In the genomic region with DNA sequence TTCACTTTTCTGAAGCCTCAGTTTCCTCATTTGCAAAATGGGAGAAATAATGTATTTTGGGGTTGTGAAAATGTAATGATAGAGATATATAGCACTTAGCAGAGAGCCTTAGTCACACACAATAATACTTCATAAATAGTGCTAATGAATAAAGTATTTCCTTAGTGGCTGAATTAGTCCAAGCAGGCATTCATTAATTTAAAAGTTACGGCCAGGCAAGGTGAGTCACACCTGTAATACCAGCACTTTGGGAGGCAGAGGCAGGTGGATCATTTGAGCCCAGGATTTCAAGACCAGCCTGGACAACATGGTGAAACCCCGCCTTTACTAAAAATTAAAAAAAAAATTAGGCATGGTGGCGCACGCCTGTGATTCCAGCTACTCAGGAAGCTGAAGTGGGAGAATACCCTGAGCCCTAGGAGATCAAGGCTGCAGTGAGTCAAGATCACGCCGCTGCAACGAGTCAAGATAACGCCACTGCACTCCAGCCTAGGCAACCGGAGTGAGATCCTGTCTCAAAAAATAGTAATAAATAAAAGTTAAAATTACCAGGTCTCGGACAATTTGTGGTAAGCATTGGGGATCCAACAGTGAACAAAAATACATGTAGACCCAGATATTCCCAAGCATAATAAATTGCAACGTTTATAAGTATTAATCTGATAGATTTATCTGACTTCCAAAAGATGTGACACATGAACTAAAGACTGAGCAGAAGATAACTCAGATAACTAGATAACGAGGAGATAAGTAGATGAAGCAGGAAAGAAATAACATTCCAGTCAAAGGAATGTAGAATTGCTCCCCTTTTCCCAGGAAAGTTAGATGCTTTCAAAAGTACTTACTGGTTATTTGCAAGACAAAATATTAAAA, we compare ENCODE assay signal across 25 cellular contexts. TPM values are rescaled to one million over a fixed set of nuclear protein-coding genes. Genes with fewer than 3 reads are reported as not detected.
DNase-seq lines count a peak whose midpoint lies in the region; ATAC-seq, FAIRE-seq and TF ChIP-seq lines count a peak whose summit lies in the region.
"Had no signal": no experiment of that assay in that cellular context is flagged by ENCODE, and none has a peak within 500 bp of the region (broad histone marks: within the 10 kb centered on the region; RNA-seq: fewer than 3 reads in every experiment).

No MANE protein-coding gene starts in this region.

- TF ChIP-seq POLR2A in HepG2 (IDR thresholded peaks at IDR 0.05; ENCODE audit: insufficient read depth in 1 of 2, low read depth in 2 of 2, low read length in 2 of 2) (no peak), right lobe of liver (IDR thresholded peaks at IDR 0.05) (no peak), breast epithelium (IDR thresholded peaks at IDR 0.05) (no peak)

- peak overlapping the region; percentile 29; the same call in 1 of the 2 replicates for H3K4me2 ChIP-seq in HepG2 (ENCODE audit: low read depth, low read length)

- TF ChIP-seq EP300 in HepG2 (IDR thresholded peaks at IDR 0.05; ENCODE audit: low read depth in 2 of 2, low read length in 2 of 2) = no peak
- no peak for TF ChIP-seq EP300 in HepG2 (CRISPR knock-in tag; IDR thresholded peaks at IDR 0.05; ENCODE audit: borderline replicate concordance)

- POLR2A ChIA-PET in HepG2 (lab: Yijun Ruan, JAX) = interaction anchor here (0.7 to 3.9 kb wide), 6 partner anchors 29 to 869 kb away, joined by 3 to 43 read pairs (median 5); a partner anchor contains a TSS

- FAIRE-seq in HepG2 (lab: Jason Lieb, UNC) (no peak), small intestine (lab: Jason Lieb, UNC) (no peak)
- FAIRE-seq: D721Med had no signal

- ATAC-seq in HepG2 (no peak), right lobe of liver (no peak), natural killer cell (no peak), Right ventricle myocardium superior (ENCODE audit: poor library complexity) (no peak)
- ATAC-seq in effector memory CD8-positive, alpha-beta T cell (replicated peaks) = no peak
- ATAC-seq: activated CD8-positive, alpha-beta memory T cell treated with anti-CD3 and anti-CD28 coated beads, Interleukin-2, amount 10 ng/mL, durations not matched to agents 7 days and 5 days; activated T-cell treated with anti-CD3 and anti-CD28 coated beads, Interleukin-2, amount 50 U/mL, for 4 hours; left lung; T-helper 17 cell had no signal

- peak overlapping the region; percentile 100 for H3K27ac ChIP-seq in HepG2 (ENCODE audit: extremely low read length, insufficient read depth, low read length)
- H3K27ac ChIP-seq in right lobe of liver = peak overlapping the region in 1 of 3 donors; percentile 99
- peak overlapping the region; percentile 46 for H3K27ac ChIP-seq in brain microvascular endothelial cell
- no peak overlapping the region for H3K27ac ChIP-seq in breast epithelium
- no peak overlapping the region for H3K27ac ChIP-seq in small intestine (ENCODE audit: low read depth in 1 of 2, low read length in 1 of 2)

- H3K4me3 Mint-ChIP-seq in natural killer cell = peak overlapping the region; percentile 50
- H3K4me3 Mint-ChIP-seq in effector memory CD8-positive, alpha-beta T cell = peak overlapping the region in 1 of 2 donors; percentile 29

- H3K27ac Mint-ChIP-seq in natural killer cell = no peak overlapping the region
- no peak overlapping the region for H3K27ac Mint-ChIP-seq in effector memory CD8-positive, alpha-beta T cell

- DNase-seq in HepG2 (ENCODE audit: low spot score) (no peak), right lobe of liver (no peak), brain microvascular endothelial cell (peak; percentile 51), natural killer cell (no peak), breast epithelium (ENCODE audit: low spot score in 2 of 2) (no peak), small intestine (no peak), Right ventricle myocardium superior (no peak)
- no peak for DNase-seq in effector memory CD8-positive, alpha-beta T cell
- DNase-seq: activated CD8-positive, alpha-beta memory T cell treated with anti-CD3 and anti-CD28 coated beads, Interleukin-2, amount 10 ng/mL, durations not matched to agents 7 days and 5 days; activated gamma-delta T cell treated with Interleukin-2 at 50 U/mL for 16 hours; activated T-cell treated with anti-CD3 and anti-CD28 coated beads, Interleukin-2, amount 50 U/mL, for 4 hours; DND-41; GM23248; left lung; NCI-H1105; NCI-H187; NCI-H2171; NCI-H510A; nucleus accumbens; sigmoid colon; stimulated activated CD4-positive, alpha-beta T cell treated with anti-CD3 and anti-CD28 coated beads, Interleukin-4, amount 100 ng/mL, for 24 hours; T-helper 17 cell had no signal

- peaks cover 16% of the 10 kb centered on the region for H4K20me1 ChIP-seq in HepG2 (ENCODE audit: insufficient read depth, low read length)

- H3K36me3 ChIP-seq in HepG2 (replicated peaks in 1 of 2; ENCODE audit: control insufficient read depth in 1 of 2, insufficient read depth in 2 of 2, low read length in 2 of 2) (peaks cover 0 to 4% of the 10 kb centered on the region in 2 experiments; a peak in 1 of 5 replicates), right lobe of liver (no peaks in the 10 kb centered on the region), brain microvascular endothelial cell (replicated peaks) (no peaks in the 10 kb centered on the region), breast epithelium (no peaks in the 10 kb centered on the region), small intestine (ENCODE audit: control insufficient read depth in 2 of 2, insufficient read depth in 2 of 2, low read length in 2 of 2) (no peaks in the 10 kb centered on the region)
- H3K36me3 ChIP-seq: prostate gland, sigmoid colon had no signal

- H3K4me1 ChIP-seq in HepG2 (ENCODE audit: insufficient read depth, low read length) (peaks cover 31% of the 10 kb centered on the region), right lobe of liver (peaks cover 0 to 25% (median 2%) of the 10 kb centered on the region in 4 donors), breast epithelium (no peaks in the 10 kb centered on the region), small intestine (ENCODE audit: control insufficient read depth in 2 of 2, insufficient read depth in 1 of 2, low read depth in 1 of 2, low read length in 1 of 2) (peaks cover 0 to 7% of the 10 kb centered on the region in 2 donors)
- H3K4me1 ChIP-seq: prostate gland had no signal

- BruUV-seq in HepG2 (replicated peaks; lab: Mats Ljungman, UMichigan) = no TSS peak

- H3K79me2 ChIP-seq in HepG2 (ENCODE audit: insufficient read depth, low read length) = peaks cover 25% of the 10 kb centered on the region

- H3K9me3 ChIP-seq in HepG2 (ENCODE audit: low read length) (no peaks in the 10 kb centered on the region), right lobe of liver (no peaks in the 10 kb centered on the region), breast epithelium (no peaks in the 10 kb centered on the region), small intestine (ENCODE audit: control insufficient read depth, low read depth) (no peaks in the 10 kb centered on the region)
- H3K9me3 ChIP-seq: left lung, prostate gland, sigmoid colon had no signal

- intact Hi-C loops in HepG2 (cut with micrococcal nuclease; ENCODE audit: unreplicated experiment) (loop anchor here (5.0 to 10.0 kb wide), 8 partner anchors 113 to 1265 kb away; a partner anchor contains a TSS), right lobe of liver (cut with DNase I) (no loop called here), natural killer cell (cut with micrococcal nuclease) (loop anchor here (5.0 kb wide), 1 partner anchor 818 kb away; a partner anchor contains a TSS), breast epithelium (cut with DNase I; ENCODE audit: low total_unique reads) (no loop called here), Right ventricle myocardium superior (cut with DNase I) (loop anchor here (5.0 to 10.0 kb wide), 2 partner anchors 808 to 945 kb away; a partner anchor contains a TSS)

- TF ChIP-seq RAD21 in HepG2 (CRISPR knock-in tag; IDR thresholded peaks at IDR 0.05) = no peak

- in situ Hi-C loops in HepG2 (cut with HindIII; ENCODE audit: extremely low pct_ligation_motif_present, low pct_unique_long_range_greater_than_20kb) = loop anchor here (5.0 to 25.0 kb wide), 3 partner anchors 818 to 1263 kb away; a partner anchor contains a TSS
- in situ Hi-C loops in brain microvascular endothelial cell (cut with HindIII; ENCODE audit: low pct_ligation_motif_present, low sequenced_read_pairs) = no loop called here

- WGBS in HepG2 (ENCODE audit: low lambda C conversion rate) = 83% methylated on average over 12 of the region's 12 CpGs
- WGBS in right lobe of liver (ENCODE audit: insufficient coverage, low coverage, low lambda C conversion rate, missing lambda C conversion rate) = 82% methylated on average over 12 of the region's 12 CpGs
- 83 to 91% (median 87%) methylated on average over 12 of the region's 12 CpGs for WGBS in small intestine, 3 donors

- no peaks in the 10 kb centered on the region for H3K27me3 Mint-ChIP-seq in natural killer cell (ENCODE audit: low read depth in 2 of 2)
- H3K27me3 Mint-ChIP-seq in effector memory CD8-positive, alpha-beta T cell = no peaks in the 10 kb centered on the region
- H3K27me3 Mint-ChIP-seq: activated CD8-positive, alpha-beta memory T cell treated with anti-CD3 and anti-CD28 coated beads, Interleukin-2, amount 10 ng/mL, durations not matched to agents 7 days and 5 days; T-helper 17 cell; type B pancreatic cell had no signal

- H3K36me3 Mint-ChIP-seq in natural killer cell = no peaks in the 10 kb centered on the region
- H3K36me3 Mint-ChIP-seq in effector memory CD8-positive, alpha-beta T cell (ENCODE audit: insufficient read depth) = peaks cover 29% of the 10 kb centered on the region

- H3K4me3 ChIP-seq in HepG2 (replicated peaks in 1 of 3; ENCODE audit: insufficient read depth in 1 of 3, low read depth in 2 of 3, low read length in 3 of 3) (no peak overlapping the region; a peak in 1 of 6 replicates), right lobe of liver (no peak overlapping the region), brain microvascular endothelial cell (ENCODE audit: low read depth, low read length) (no peak overlapping the region), breast epithelium (no peak overlapping the region), small intestine (ENCODE audit: low read depth in 1 of 2, low read length in 2 of 2) (no peak overlapping the region)
- H3K4me3 ChIP-seq: GM23248, left lung, prostate gland, sigmoid colon had no signal

- H3K27me3 ChIP-seq in HepG2 (ENCODE audit: control insufficient read depth in 1 of 2, insufficient read depth in 2 of 2, low read length in 2 of 2) (no peaks in the 10 kb centered on the region; a peak in 1 of 5 replicates), right lobe of liver (no peaks in the 10 kb centered on the region), brain microvascular endothelial cell (replicated peaks) (no peaks in the 10 kb centered on the region), breast epithelium (no peaks in the 10 kb centered on the region), small intestine (ENCODE audit: control insufficient read depth in 2 of 2, insufficient read depth in 2 of 2, low read length in 2 of 2) (peaks cover 0 to 2% of the 10 kb centered on the region in 2 donors)
- H3K27me3 ChIP-seq: left lung, sigmoid colon had no signal

- H2AFZ ChIP-seq in HepG2 (ENCODE audit: low read length) = no peak overlapping the region

- CTCF ChIA-PET in HepG2 (lab: Yijun Ruan, JAX; ENCODE audit: low intra/inter-chr PET ratio, low total read pairs) = no interaction called here

- no peaks in the 10 kb centered on the region for H3K9me3 Mint-ChIP-seq in natural killer cell
- no peaks in the 10 kb centered on the region for H3K9me3 Mint-ChIP-seq in effector memory CD8-positive, alpha-beta T cell
- H3K9me3 Mint-ChIP-seq: activated T-cell treated with anti-CD3 and anti-CD28 coated beads, Interleukin-2, amount 50 U/mL, for 4 hours had no signal

- H3K4me1 Mint-ChIP-seq in natural killer cell = peaks cover 27 to 34% of the 10 kb centered on the region in 2 donors
- H3K4me1 Mint-ChIP-seq in effector memory CD8-positive, alpha-beta T cell (ENCODE audit: low read depth in 2 of 2) = peaks cover 16 to 31% of the 10 kb centered on the region in 2 donors

- TF ChIP-seq CTCF in HepG2 (CRISPR knock-in tag; IDR thresholded peaks at IDR 0.05) = no peak
- no peak for TF ChIP-seq CTCF in right lobe of liver (IDR thresholded peaks at IDR 0.05)
- TF ChIP-seq CTCF in brain microvascular endothelial cell (IDR thresholded peaks at IDR 0.05; ENCODE audit: low read depth, low read length, missing control alignments) = no peak
- no peak for TF ChIP-seq CTCF in natural killer cell (IDR thresholded peaks at IDR 0.05)
- no peak for TF ChIP-seq CTCF in breast epithelium (IDR thresholded peaks at IDR 0.05)

- H3K9ac ChIP-seq in HepG2 (ENCODE audit: insufficient read depth, low read depth, low read length) = no peak overlapping the region

RNA-seq across cellular contexts. Expression of a gene that starts 2.1 kb away (rescaled TPM):
- 60.0 and 94.7 TPM in 2 replicates for total RNA-seq in HepG2 (2016; rRNA removed; fragmentation: Illumina TruSeq; extraction: Trizol)
- total RNA-seq in HepG2 (2016; cell fraction: cytosol; rRNA removed; fragmentation: Illumina TruSeq; extraction: Trizol; ENCODE audit: low read depth) = 24.2 and 28.4 TPM in 2 replicates
- total RNA-seq in HepG2 (2016; cell fraction: insoluble cytoplasmic fraction; rRNA removed; fragmentation: Illumina TruSeq; extraction: Trizol) = 58.7 and 90.4 TPM in 2 replicates
- 24.1 and 28.8 TPM in 2 replicates for total RNA-seq in HepG2 (2016; cell fraction: membrane; rRNA removed; fragmentation: Illumina TruSeq; extraction: Trizol)
- total RNA-seq in HepG2 (2016; cell fraction: nucleus; rRNA removed; fragmentation: Illumina TruSeq; extraction: Trizol) = 62.4 and 63.5 TPM in 2 replicates
- 17.8 and 23.8 TPM in 2 replicates for polyA plus RNA-seq in HepG2 (2011; rRNA removed)
- 8.1 and 13.4 TPM in 2 replicates for polyA plus RNA-seq in HepG2 (2011; cell fraction: cytosol; rRNA removed)
- polyA plus RNA-seq in HepG2 (2011; cell fraction: nucleus; rRNA removed) = 10.4 and 13.5 TPM in 2 replicates
- polyA plus RNA-seq in HepG2 (2012) = 22.7 and 25.3 TPM in 2 replicates
- polyA plus RNA-seq in HepG2 (2016; cell fraction: cytosol; fragmentation: Illumina TruSeq; extraction: Trizol; ENCODE audit: low read depth) = 2.3 and 2.6 TPM in 2 replicates
- 46.7 and 54.0 TPM in 2 replicates for polyA plus RNA-seq in HepG2 (2016; cell fraction: insoluble cytoplasmic fraction; fragmentation: Illumina TruSeq; extraction: Trizol; ENCODE audit: low read depth)
- polyA plus RNA-seq in HepG2 (2016; cell fraction: membrane; fragmentation: Illumina TruSeq; extraction: Trizol; ENCODE audit: low read depth) = 7.3 and 8.6 TPM in 2 replicates
- 45.7 and 47.5 TPM in 2 replicates for polyA plus RNA-seq in HepG2 (2016; cell fraction: nucleus; fragmentation: Illumina TruSeq; extraction: Trizol; ENCODE audit: insufficient read depth, low read depth)
- 35.3 and 36.2 TPM in 2 replicates for polyA minus RNA-seq in HepG2 (2011; rRNA and poly(A)+ RNA removed; ENCODE audit: low replicate concordance)
- 36.4 and 42.9 TPM in 2 replicates for polyA minus RNA-seq in HepG2 (2011; cell fraction: cytosol; rRNA and poly(A)+ RNA removed)
- 123 TPM in 2 replicates for polyA minus RNA-seq in HepG2 (2011; cell fraction: nucleus; rRNA and poly(A)+ RNA removed)
- total RNA-seq in right lobe of liver = 10 to 100 TPM; 24.9 to 44.5 (median 28.9) TPM
- 10 to 100 TPM; 18.3 to 23.5 (median 22.2) TPM for total RNA-seq in natural killer cell
- 10 to 100 TPM; 25.6 to 41.1 (median 33.4) TPM for total RNA-seq in breast epithelium
- polyA plus RNA-seq in small intestine = 10 to 100 TPM; 19.1 to 30.2 (median 27.6) TPM
- 25.6 TPM for total RNA-seq in Right ventricle myocardium superior

Comparison
In these comparisons a context has a peak if more than half of its experiments do, and no peak if none do; other contexts are left out.
1. intact Hi-C loops: an anchor here in HepG2 (5.0 to 10.0 kb wide), natural killer cell (5.0 kb wide) and Right ventricle myocardium superior (5.0 to 10.0 kb wide); none called in right lobe of liver and breast epithelium.
2. H3K27ac ChIP-seq: peak in HepG2 (single experiment) and brain microvascular endothelial cell (single experiment); none in breast epithelium (0 of 2) and small intestine (0 of 2).